ENCODE assay signal across 7 cellular contexts in genomic region chr17:18744726-18745125, GRCh38. TPM values are rescaled to one million over a fixed set of nuclear protein-coding genes. Genes with fewer than 3 reads are reported as not detected.
"Had no signal": no experiment of that assay in that cellular context is flagged by ENCODE, and none has a peak within 500 bp of the region (broad histone marks: within the 10 kb centered on the region; RNA-seq: fewer than 3 reads in every experiment).

No MANE protein-coding gene starts in this region.

RNA-seq across cellular contexts. Expression of gene FBXW10, which starts 0.9 kb away (rescaled TPM):
- total RNA-seq: activated CD4-positive, alpha-beta memory T cell treated with anti-CD3 and anti-CD28 coated beads for 36 hours; activated CD8-positive, alpha-beta T cell treated with anti-CD3 and anti-CD28 coated beads for 36 hours; activated naive CD4-positive, alpha-beta T cell treated with anti-CD3 and anti-CD28 coated beads, Interleukin-2, amount 50 U/mL, for 72 hours; activated naive CD8-positive, alpha-beta T cell treated with anti-CD3 and anti-CD28 coated beads for 36 hours; activated T-helper 1 cell treated with anti-CD3 and anti-CD28 coated beads, Interleukin-12 subunit alpha, Interleukin-12 subunit beta, Interleukin-2, Interleukin-4 antibody, amounts not matched to agents 30 ng/mL and 10 ng/mL and 1 ng/mL, durations not matched to agents 14 hours and 24 hours and 36 hours; astrocyte; body of pancreas had no signal
